ENCODE assay signal across 8 cellular contexts in the genomic region with DNA sequence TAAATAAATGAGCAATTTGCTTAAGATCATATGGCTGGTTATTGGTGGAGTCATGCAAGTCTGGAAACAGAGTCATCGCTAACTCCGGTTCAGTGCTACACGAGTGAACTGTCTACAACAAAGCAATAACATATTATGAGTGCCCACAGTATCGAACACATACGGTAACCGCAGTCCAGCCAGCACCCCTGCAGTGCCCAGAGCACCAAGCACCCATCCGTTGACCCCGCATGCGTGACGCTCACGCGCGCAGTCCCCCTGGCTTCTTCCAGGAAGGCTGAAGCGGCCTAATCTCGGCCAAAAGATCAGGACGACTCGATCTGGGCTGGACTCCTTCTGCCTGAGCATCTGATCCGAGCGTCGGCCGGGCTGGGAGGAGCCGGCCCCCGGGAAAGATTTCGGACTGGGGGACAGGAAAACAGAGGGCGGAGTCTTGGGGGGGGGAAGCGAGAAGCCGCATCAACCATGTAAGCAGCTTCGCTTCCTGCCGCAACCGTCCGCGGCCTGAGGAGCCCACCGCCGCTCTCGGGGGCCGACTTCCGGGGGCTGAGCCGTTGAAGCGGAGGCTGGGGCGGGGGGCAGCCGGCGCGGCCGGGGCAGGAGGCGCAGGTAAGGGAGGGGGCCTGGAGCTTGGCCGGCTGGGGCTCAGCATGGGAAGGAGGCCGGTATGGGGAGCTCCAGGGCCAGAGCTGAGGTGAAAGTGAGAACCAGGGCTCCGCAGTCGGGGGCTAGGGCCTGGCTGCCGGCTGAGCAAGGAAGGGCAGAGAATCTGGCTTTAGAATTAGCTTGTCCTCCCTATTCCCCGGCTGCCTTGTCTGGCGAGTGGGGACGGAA. TPM values are rescaled to one million over a fixed set of nuclear protein-coding genes. Genes with fewer than 3 reads are reported as not detected.
A peak's percentile ranks its signal among the peaks of the same experiment; 100 is the strongest.
DNase-seq lines count a peak whose midpoint lies in the region; ATAC-seq, FAIRE-seq and TF ChIP-seq lines count a peak whose summit lies in the region.

PIKFYVE (plus strand) TSS at position 449 of the 834 bp plus-strand sequence. CDS start 5,265 bp downstream, outside the sequence.

- peak within 1 kb of the TSS; percentile 47 for H3K4ac ChIP-seq in IMR-90 (ENCODE audit: low read depth, low read length)

- peak within 1 kb of the TSS; percentile 75 for H2BK120ac ChIP-seq in IMR-90 (ENCODE audit: low read depth, low read length)

- peak within 1 kb of the TSS; percentile 45 for H4K5ac ChIP-seq in IMR-90 (ENCODE audit: low read depth, low read length)

- POLR2A ChIA-PET in IMR-90 (lab: Charles Lee; ENCODE audit: unreplicated experiment) = interaction anchor here (0.5 to 0.6 kb wide), 2 partner anchors 54 to 1793 kb away, joined by 5 to 15 read pairs; no protein-coding TSS in a partner anchor
- POLR2A ChIA-PET in endothelial cell of umbilical vein (lab: Charles Lee) = interaction anchor here (0.9 to 1.2 kb wide), 2 partner anchors 11 to 240 kb away, joined by 3 to 8 read pairs; partner anchors contain the start of genes IDH1 and PLEKHM3

- peak within 1 kb of the TSS; percentile 54; the same call in 1 of the 2 replicates for H2AK5ac ChIP-seq in IMR-90 (ENCODE audit: low read depth, low read length)

- H3K27ac ChIP-seq in IMR-90 (ENCODE audit: insufficient read depth, low read length) (peak within 1 kb of the TSS; percentile 65), endothelial cell of umbilical vein (ENCODE audit: insufficient read depth, low read depth, low read length) (peak within 1 kb of the TSS; percentile 85)

- peak within 1 kb of the TSS; percentile 89 for H2AFZ ChIP-seq in IMR-90 (replicated peaks; ENCODE audit: low read length, poor library complexity)
- peak within 1 kb of the TSS; percentile 85 for H2AFZ ChIP-seq in endothelial cell of umbilical vein (ENCODE audit: low read depth, low read length)

- TF ChIP-seq POLR2A in IMR-90 (IDR thresholded peaks at IDR 0.05; ENCODE audit: low read depth, low read length) (peak; percentile 83), endothelial cell of umbilical vein (IDR thresholded peaks at IDR 0.05; ENCODE audit: low read depth, low read length) (peak; percentile 78)

- no TSS peak for BruUV-seq in IMR-90 (replicated peaks; lab: Mats Ljungman, UMichigan)
- no TSS peak for BruUV-seq in endothelial cell of umbilical vein (replicated peaks; lab: Mats Ljungman, UMichigan)

- peak within 1 kb of the TSS; percentile 81 for H2BK5ac ChIP-seq in IMR-90 (ENCODE audit: low read depth, low read length, poor library complexity, severe bottlenecking)

- peak within 1 kb of the TSS; percentile 64; the same call in 1 of the 2 replicates for H3K18ac ChIP-seq in IMR-90 (ENCODE audit: low read depth, low read length)

- H3K79me2 ChIP-seq in endothelial cell of umbilical vein (ENCODE audit: control insufficient read depth, insufficient read depth, low read length) = peaks cover 39% of the 10 kb centered on the region

- TF ChIP-seq CTCF in IMR-90 (conservative IDR thresholded peaks at IDR 0.05; ENCODE audit: low read depth, low read length) (no peak), endothelial cell of umbilical vein (IDR thresholded peaks at IDR 0.05; ENCODE audit: extremely low read depth in 1 of 2, insufficient read depth in 1 of 2, low read depth in 1 of 2, low read length in 2 of 2) (no peak)

- CTCF ChIA-PET in IMR-90 (lab: Yijun Ruan, JAX) = interaction anchor here (1.1 kb wide), 1 partner anchor 15 kb away, joined by 4 read pairs; no protein-coding TSS in a partner anchor
- CTCF ChIA-PET in endothelial cell of umbilical vein (lab: Charles Lee) = interaction anchor here (0.8 to 3.2 kb wide), 3 partner anchors 12 to 90 kb away, joined by 3 to 62 read pairs (median 8); partner anchors contain the start of gene IDH1

- dilution Hi-C loops in IMR-90 (cut with HindIII; ENCODE audit: low sequenced_read_pairs, unreplicated experiment) = no loop called here
- dilution Hi-C loops in endothelial cell of umbilical vein (cut with MboI; ENCODE audit: extremely low pct_ligation_motif_present, low sequenced_read_pairs) = no loop called here

- peaks cover 5% of the 10 kb centered on the region; the same call in 1 of the 2 replicates for H3K4me1 ChIP-seq in IMR-90 (ENCODE audit: control insufficient read depth, insufficient read depth, low read length)
- peaks cover 24% of the 10 kb centered on the region for H3K4me1 ChIP-seq in endothelial cell of umbilical vein (ENCODE audit: control insufficient read depth, extremely low read depth, insufficient read depth, low read length)

- no peaks in the 10 kb centered on the region for H3K27me3 ChIP-seq in IMR-90 (ENCODE audit: control insufficient read depth, insufficient read depth, low read length)
- no peaks in the 10 kb centered on the region for H3K27me3 ChIP-seq in endothelial cell of umbilical vein (ENCODE audit: control insufficient read depth in 2 of 2, insufficient read depth in 2 of 2, low read length in 2 of 2)

- peak within 1 kb of the TSS; percentile 85 for H3K56ac ChIP-seq in IMR-90 (ENCODE audit: extremely low read depth, insufficient read depth, low read length)

- peak; percentile 89 for ATAC-seq in GM21528 (IDR thresholded peaks at IDR 0.05; ENCODE audit: low FRiP score, unreplicated experiment)
- peak; percentile 98 for ATAC-seq in IMR-90 (ENCODE audit: low read depth)

- in situ Hi-C loops in IMR-90 (cut with MboI; ENCODE audit: low sequenced_read_pairs) = loop anchor here (25.0 kb wide), 1 partner anchor 529 kb away; no protein-coding TSS in a partner anchor

- FAIRE-seq in endothelial cell of umbilical vein (lab: Jason Lieb, UNC) = peak; percentile 94

- H2BK15ac ChIP-seq in IMR-90 (ENCODE audit: low read depth, low read length) = peak within 1 kb of the TSS; percentile 1; the same call in 1 of the 3 replicates

- peak within 1 kb of the TSS; percentile 71 for H3K23ac ChIP-seq in IMR-90 (ENCODE audit: low read depth, low read length)

- peak within 1 kb of the TSS; percentile 100 for H3K4me2 ChIP-seq in IMR-90 (ENCODE audit: low read depth, low read length)
- H3K4me2 ChIP-seq in endothelial cell of umbilical vein (ENCODE audit: insufficient read depth, low read length) = peak within 1 kb of the TSS; percentile 93

- no peak for TF ChIP-seq RAD21 in IMR-90 (IDR thresholded peaks at IDR 0.05; ENCODE audit: low read length)

- peaks cover 8% of the 10 kb centered on the region for H3K9me1 ChIP-seq in IMR-90 (ENCODE audit: insufficient read depth, low read length)
- H3K9me1 ChIP-seq in endothelial cell of umbilical vein (replicated peaks; ENCODE audit: control insufficient read depth, extremely low read depth, insufficient read depth, low read length) = no peaks in the 10 kb centered on the region

- peak within 1 kb of the TSS; percentile 94 for H3K14ac ChIP-seq in IMR-90 (replicated peaks; ENCODE audit: low read depth, low read length)

- H3K79me1 ChIP-seq in IMR-90 (ENCODE audit: low read depth in 1 of 2, low read length in 2 of 2) = peaks cover 3 to 16% of the 10 kb centered on the region in 2 experiments; a peak in 3 of 4 replicates

- peak within 1 kb of the TSS; percentile 87 for H3K9ac ChIP-seq in IMR-90 (ENCODE audit: low read depth, low read length)
- peak within 1 kb of the TSS; percentile 96 for H3K9ac ChIP-seq in endothelial cell of umbilical vein (replicated peaks; ENCODE audit: extremely low read depth, insufficient read depth, low read length)

- intact Hi-C loops in IMR-90 (cut with micrococcal nuclease) = loop anchor here (1.0 kb wide), 2 partner anchors 11 to 641 kb away; partner anchors contain the start of genes IDH1 and METTL21A
- intact Hi-C loops in endothelial cell of umbilical vein (cut with micrococcal nuclease) = loop anchor here (1.0 kb wide), 1 partner anchor 11 kb away; the partner anchor contains the start of gene IDH1

- peak within 1 kb of the TSS; percentile 24; the same call in 1 of the 2 replicates for H2BK20ac ChIP-seq in IMR-90 (ENCODE audit: low read depth, low read length)

- 0% methylated on average over 19 of the region's 53 CpGs; no CpG with 5 or more reads in 1 of the 2 experiments for WGBS in IMR-90 (ENCODE audit: extremely low coverage in 2 of 2, insufficient read length in 1 of 2), 2 experiments

- peak within 1 kb of the TSS; percentile 82 for H2AK9ac ChIP-seq in IMR-90 (replicated peaks; ENCODE audit: low read depth, low read length, poor library complexity)

- H3K4me3 ChIP-seq in IMR-90 (ENCODE audit: insufficient read depth, low read depth, low read length) (peak within 1 kb of the TSS; percentile 98), endothelial cell of umbilical vein (replicated peaks in 1 of 3; ENCODE audit: insufficient read depth in 1 of 3, low read depth in 1 of 3, low read length in 3 of 3) (peak within 1 kb of the TSS; percentile 92 to 94 (median 94))

- H4K91ac ChIP-seq in IMR-90 (ENCODE audit: insufficient read depth, low read depth, low read length) = peak within 1 kb of the TSS; percentile 71

- no peaks in the 10 kb centered on the region for H3K36me3 ChIP-seq in IMR-90 (ENCODE audit: control insufficient read depth, insufficient read depth, low read length)
- no peaks in the 10 kb centered on the region for H3K36me3 ChIP-seq in endothelial cell of umbilical vein (ENCODE audit: control insufficient read depth in 2 of 2, extremely low read depth in 1 of 2, insufficient read depth in 2 of 2, low read length in 2 of 2)

- H4K20me1 ChIP-seq in IMR-90 (ENCODE audit: insufficient read depth, low read length) = peaks cover 16% of the 10 kb centered on the region; the same call in 1 of the 2 replicates
- H4K20me1 ChIP-seq in endothelial cell of umbilical vein (replicated peaks; ENCODE audit: control insufficient read depth, extremely low read depth, insufficient read depth, low read length) = no peaks in the 10 kb centered on the region

- H3K9me3 ChIP-seq in IMR-90 (ENCODE audit: control insufficient read depth, insufficient read depth, low read length) (no peaks in the 10 kb centered on the region), endothelial cell of umbilical vein (replicated peaks; ENCODE audit: control insufficient read depth, insufficient read depth, low read length) (no peaks in the 10 kb centered on the region)

- peak within 1 kb of the TSS; percentile 29 to 92 for H4K8ac ChIP-seq in IMR-90 (ENCODE audit: low read depth in 2 of 2, low read length in 2 of 2)

- peak; percentile 98 for DNase-seq in DMS 273 (lab: John Stamatoyannopoulos, UW; ENCODE audit: unreplicated experiment)
- peak; percentile 98 for DNase-seq in IMR-90
- peak; percentile 98 for DNase-seq in OCI-M1 (lab: John Stamatoyannopoulos, UW)
- peak; percentile 88 for DNase-seq in activated T-cell treated with anti-CD3 and anti-CD28 coated beads for 24 hours (ENCODE audit: low read depth)
- peak; percentile 97 for DNase-seq in endothelial cell of umbilical vein (ENCODE audit: low read depth, low spot score)
- DNase-seq in midbrain (lab: John Stamatoyannopoulos, UW) = peak; percentile 99
- peak; percentile 73 to 76 for DNase-seq in stimulated activated CD8-positive, alpha-beta memory T cell treated with anti-CD3 and anti-CD28 coated beads, Interleukin-2, amount 100 ng/mL, for 1 hour (ENCODE audit: low read depth in 2 of 2)

RNA-seq across cellular contexts. Expression of gene PIKFYVE, which starts in this region (rescaled TPM):
- total RNA-seq in IMR-90 (2012; rRNA removed) (31.4 and 34.6 TPM in 2 replicates), endothelial cell of umbilical vein (28.2 and 28.5 TPM in 2 replicates)
- polyA plus RNA-seq in IMR-90 (2012; rRNA removed) (7.3 and 9.3 TPM in 2 replicates), endothelial cell of umbilical vein (7.2 and 9.0 TPM in 2 replicates)
- polyA plus RNA-seq in IMR-90 (2012; cell fraction: cytosol; rRNA removed) = 2.0 and 2.4 TPM in 2 replicates
- 3.1 and 18.0 TPM in 2 replicates for polyA plus RNA-seq in IMR-90 (2012; cell fraction: nucleus; rRNA removed; ENCODE audit: low replicate concordance)
- polyA plus RNA-seq in endothelial cell of umbilical vein (2011; cell fraction: cytosol; rRNA removed) = 7.1 and 8.4 TPM in 2 replicates
- polyA plus RNA-seq in endothelial cell of umbilical vein (2011; cell fraction: nucleus; rRNA removed) = 34.7 and 40.2 TPM in 2 replicates
- polyA plus RNA-seq in endothelial cell of umbilical vein (2012) = 12.9 and 16.8 TPM in 2 replicates
- polyA minus RNA-seq in endothelial cell of umbilical vein = 45.5 and 51.5 TPM in 2 replicates
- 10.7 TPM for polyA minus RNA-seq in endothelial cell of umbilical vein (2011; cell fraction: cytosol; rRNA and poly(A)+ RNA removed)
- 83.9 and 109 TPM in 2 replicates for polyA minus RNA-seq in endothelial cell of umbilical vein (2011; cell fraction: nucleus; rRNA and poly(A)+ RNA removed)

Comparison
In these comparisons a context has a peak if more than half of its experiments do, and no peak if none do; other contexts are left out.
1. Peak in every context shown above with its lines: DNase-seq, ATAC-seq, H3K4me3 ChIP-seq and H3K27ac ChIP-seq.